ENCODE assay signal across 8 cellular contexts in the genomic region with DNA sequence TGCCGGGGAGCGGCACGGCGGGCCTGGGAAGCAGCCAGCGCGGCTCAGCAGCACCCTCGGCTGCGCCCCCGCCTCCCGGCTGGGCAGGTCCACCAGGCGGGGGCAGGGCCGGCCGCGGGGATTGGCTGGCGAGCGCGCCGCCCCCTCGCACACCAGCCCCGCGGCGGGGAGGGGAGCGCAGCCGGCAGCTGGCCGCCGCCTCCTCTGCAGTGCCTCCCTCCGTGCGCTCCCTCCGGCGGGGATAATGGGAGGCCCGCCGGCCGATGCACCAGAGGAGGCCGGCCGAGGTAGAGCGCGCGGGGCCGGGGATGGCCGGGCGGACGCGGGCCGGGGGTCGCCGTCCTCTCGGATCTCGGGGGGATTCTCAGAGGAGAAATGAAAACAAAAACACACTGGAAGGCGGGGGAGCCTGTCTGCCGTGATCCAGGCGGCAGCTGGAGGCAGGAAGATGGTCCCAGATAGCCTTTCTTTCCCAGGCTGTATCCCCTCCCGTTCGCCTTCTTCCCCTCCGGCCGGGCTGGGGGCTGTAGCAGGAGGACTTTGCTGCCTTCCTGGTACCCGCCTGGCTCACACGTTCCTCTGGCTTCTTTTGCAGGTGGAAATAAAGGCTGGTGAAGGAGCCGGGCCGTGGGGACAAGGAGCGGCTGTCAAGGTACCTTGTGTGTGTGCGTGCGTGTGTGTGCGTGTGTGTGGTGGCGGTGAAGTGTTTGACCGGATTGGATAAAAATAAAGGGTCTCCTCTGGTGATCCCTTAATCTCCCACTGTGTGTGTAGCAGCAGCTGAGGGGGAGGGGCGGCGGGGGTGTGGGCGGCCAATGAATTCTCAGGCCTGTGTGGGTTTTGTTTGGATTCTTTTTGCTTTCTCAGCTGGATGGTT. TPM values are rescaled to one million over a fixed set of nuclear protein-coding genes. Genes with fewer than 3 reads are reported as not detected.
A peak's percentile ranks its signal among the peaks of the same experiment; 100 is the strongest.
DNase-seq lines count a peak whose midpoint lies in the region; ATAC-seq, FAIRE-seq and TF ChIP-seq lines count a peak whose summit lies in the region.

No MANE protein-coding gene starts in this region.

- H3K4me1 ChIP-seq in colonic mucosa = peaks cover 10% of the 10 kb centered on the region

- ATAC-seq in HG02885 (IDR thresholded peaks at IDR 0.05; ENCODE audit: poor library complexity, unreplicated experiment) (peak; percentile 93), left lobe of liver (peak; percentile 98)

- intact Hi-C loops in colonic mucosa (cut with DNase I) = no loop called here

- TF ChIP-seq CTCF in colonic mucosa (IDR thresholded peaks at IDR 0.05) = no peak

- no peak overlapping the region for H3K27ac ChIP-seq in colonic mucosa

- peak; percentile 64 for FAIRE-seq in GM18507 (lab: Jason Lieb, UNC)

- H3K27me3 ChIP-seq in colonic mucosa = no peaks in the 10 kb centered on the region

- peak overlapping the region; percentile 51 for H3K4me3 ChIP-seq in colonic mucosa

- H3K36me3 ChIP-seq in colonic mucosa = no peaks in the 10 kb centered on the region

- DNase-seq in GM18507 (ENCODE audit: extremely low spot score, insufficient read length, low read depth) (peak; percentile 89), NCI-H2107 (lab: John Stamatoyannopoulos, UW) (peak; percentile 68), colonic mucosa (peak; percentile 79), left lobe of liver (ENCODE audit: low spot score) (peak; percentile 84), NOMO-1 (lab: John Stamatoyannopoulos, UW; ENCODE audit: unreplicated experiment in 2 of 2) (no peak)
- DNase-seq in activated CD4-positive, CD25-positive, alpha-beta regulatory T cell treated with anti-CD3 and anti-CD28 coated beads, Interleukin-2, amount 50 U/mL, for 72 hours = peak; percentile 82
- DNase-seq in stimulated activated CD4-positive, alpha-beta T cell treated with anti-CD3 and anti-CD28 coated beads, Interleukin-1b, Interleukin-23, amount 100 ng/mL, for 48 hours = peak; percentile 72

- peak overlapping the region in 1 of 2 donors; percentile 69 for H3K9ac ChIP-seq in colonic mucosa (ENCODE audit: low read depth in 2 of 2, low read length in 2 of 2)

- no peaks in the 10 kb centered on the region for H3K9me3 ChIP-seq in colonic mucosa

RNA-seq across cellular contexts. Expression of a gene that starts 18.0 kb away (rescaled TPM):
- total RNA-seq in colonic mucosa (10 to 100 TPM; 17.8 to 22.9 TPM), left lobe of liver (7.3 TPM)

Comparison
In these comparisons a context has a peak if more than half of its experiments do, and no peak if none do; other contexts are left out.
1. DNase-seq: peak in GM18507 (single experiment), NCI-H2107 (single experiment), activated CD4-positive, CD25-positive, alpha-beta regulatory T cell treated with anti-CD3 and anti-CD28 coated beads, Interleukin-2, amount 50 U/mL, for 72 hours (single experiment), colonic mucosa (single experiment), left lobe of liver (single experiment) and stimulated activated CD4-positive, alpha-beta T cell treated with anti-CD3 and anti-CD28 coated beads, Interleukin-1b, Interleukin-23, amount 100 ng/mL, for 48 hours (single experiment); none in NOMO-1 (0 of 2).